1 cellular context compared by ENCODE assay signal in the genomic region with DNA sequence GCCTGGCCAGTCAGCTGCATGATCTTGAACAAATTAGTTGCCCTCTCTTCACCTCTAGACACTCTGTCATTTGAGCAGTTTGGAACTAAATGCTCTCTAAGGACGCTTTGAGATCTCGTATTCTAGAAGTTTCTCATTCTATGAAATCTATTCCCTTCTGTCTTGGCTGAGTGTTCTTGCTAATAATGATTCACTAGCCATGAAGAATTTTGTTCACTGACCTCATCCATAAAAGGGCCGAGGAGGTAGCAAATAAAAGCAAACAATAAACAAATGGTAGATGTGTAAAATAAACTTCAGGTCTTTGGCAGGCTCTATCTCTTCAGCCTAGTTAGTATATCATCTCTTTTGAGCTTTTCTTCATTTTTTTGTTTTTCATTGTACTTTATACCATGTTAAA.
TF ChIP-seq lines count a peak whose summit lies in the region.

No MANE protein-coding gene starts in this region.

TF ChIP-seq in HepG2, 621 proteins besides CTCF, POLR2A, EP300 and RAD21 (continued from another document):
- TF ChIP-seq, protein P1, sequence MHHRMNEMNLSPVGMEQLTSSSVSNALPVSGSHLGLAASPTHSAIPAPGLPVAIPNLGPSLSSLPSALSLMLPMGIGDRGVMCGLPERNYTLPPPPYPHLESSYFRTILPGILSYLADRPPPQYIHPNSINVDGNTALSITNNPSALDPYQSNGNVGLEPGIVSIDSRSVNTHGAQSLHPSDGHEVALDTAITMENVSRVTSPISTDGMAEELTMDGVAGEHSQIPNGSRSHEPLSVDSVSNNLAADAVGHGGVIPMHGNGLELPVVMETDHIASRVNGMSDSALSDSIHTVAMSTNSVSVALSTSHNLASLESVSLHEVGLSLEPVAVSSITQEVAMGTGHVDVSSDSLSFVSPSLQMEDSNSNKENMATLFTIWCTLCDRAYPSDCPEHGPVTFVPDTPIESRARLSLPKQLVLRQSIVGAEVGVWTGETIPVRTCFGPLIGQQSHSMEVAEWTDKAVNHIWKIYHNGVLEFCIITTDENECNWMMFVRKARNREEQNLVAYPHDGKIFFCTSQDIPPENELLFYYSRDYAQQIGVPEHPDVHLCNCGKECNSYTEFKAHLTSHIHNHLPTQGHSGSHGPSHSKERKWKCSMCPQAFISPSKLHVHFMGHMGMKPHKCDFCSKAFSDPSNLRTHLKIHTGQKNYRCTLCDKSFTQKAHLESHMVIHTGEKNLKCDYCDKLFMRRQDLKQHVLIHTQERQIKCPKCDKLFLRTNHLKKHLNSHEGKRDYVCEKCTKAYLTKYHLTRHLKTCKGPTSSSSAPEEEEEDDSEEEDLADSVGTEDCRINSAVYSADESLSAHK (CRISPR knock-in tag; IDR thresholded peaks at IDR 0.05; ENCODE audit: borderline replicate concordance), result no peak
